Comparison of ENCODE assay signal across 23 cellular contexts in the genomic region with DNA sequence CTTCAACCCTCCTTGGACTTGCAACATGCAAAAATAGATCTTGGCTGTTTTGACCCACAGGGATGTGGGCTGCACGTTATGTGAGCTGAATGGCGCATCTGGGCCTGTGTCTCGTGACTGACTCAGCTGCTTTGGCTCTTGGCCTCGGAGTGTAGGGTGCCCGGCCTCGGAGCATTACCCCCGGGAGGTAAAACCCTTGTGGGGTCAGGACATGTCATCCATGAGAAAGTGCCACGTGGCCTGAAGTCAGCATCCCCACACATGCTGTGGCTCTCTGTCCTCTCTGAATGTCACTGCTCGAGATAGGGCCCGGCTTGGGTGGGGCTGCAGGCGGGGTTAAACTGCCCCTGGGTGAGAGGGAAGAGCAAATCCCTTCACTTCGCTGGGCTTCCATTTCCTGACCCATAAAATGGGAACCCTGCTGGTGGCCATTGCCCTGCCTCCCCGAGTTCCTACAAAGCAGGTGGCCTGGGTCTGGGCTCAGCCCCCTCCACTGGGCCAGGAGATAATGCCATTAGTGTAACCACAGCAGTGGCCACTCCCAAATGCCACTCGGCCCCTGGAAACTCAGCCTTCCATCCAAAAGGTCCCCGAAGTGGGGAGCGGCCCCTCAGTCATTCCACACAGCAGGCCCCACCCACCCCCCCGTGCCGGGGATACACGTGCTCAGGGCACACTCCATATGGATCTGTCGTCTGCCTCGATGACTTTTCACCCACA. TPM values are rescaled to one million over a fixed set of nuclear protein-coding genes. Genes with fewer than 3 reads are reported as not detected.
"Had no signal": no experiment of that assay in that cellular context is flagged by ENCODE, and none has a peak within 500 bp of the region (broad histone marks: within the 10 kb centered on the region; RNA-seq: fewer than 3 reads in every experiment).

No MANE protein-coding gene starts in this region.

- H3K27ac ChIP-seq: left ventricle myocardium inferior, tibial artery, vagina had no signal

- H3K27me3 ChIP-seq: vagina had no signal

- H3K4me3 Mint-ChIP-seq: activated CD8-positive, alpha-beta memory T cell treated with anti-CD3 and anti-CD28 coated beads, Interleukin-2, amount 10 ng/mL, durations not matched to agents 7 days and 5 days; naive thymus-derived CD8-positive, alpha-beta T cell; stimulated activated memory B cell treated with anti-CD40 and anti-IgM and Interleukin-4, amounts not matched to agents 10 μg/mL and 1 μg/mL and 100 μg/mL, for 72 hours; T-helper 2 cell treated with Interferon-gamma antibody and Interleukin-4, amounts not matched to agents 5 μg/mL and 100 μg/mL, for 36 hours had no signal

- H3K36me3 ChIP-seq: tibial artery, vagina had no signal

- H3K4me1 Mint-ChIP-seq: activated CD8-positive, alpha-beta memory T cell treated with anti-CD3 and anti-CD28 coated beads, Interleukin-2, amount 10 ng/mL, durations not matched to agents 7 days and 5 days; stimulated activated memory B cell treated with anti-CD40 and anti-IgM and Interleukin-4, amounts not matched to agents 10 μg/mL and 1 μg/mL and 100 μg/mL, for 72 hours had no signal

- H3K4me3 ChIP-seq: left ventricle myocardium inferior, tibial artery, vagina had no signal

- FAIRE-seq: colon, endometrium, keratinocyte had no signal

- ATAC-seq: activated CD8-positive, alpha-beta memory T cell treated with anti-CD3 and anti-CD28 coated beads, Interleukin-2, amount 10 ng/mL, durations not matched to agents 7 days and 5 days; activated naive CD4-positive, alpha-beta T cell treated with anti-CD3 and anti-CD28 coated beads, Interleukin-2, amount 50 U/mL, for 72 hours; esophagus mucosa; naive thymus-derived CD8-positive, alpha-beta T cell; stimulated activated memory B cell treated with anti-CD40 and anti-IgM and Interleukin-4, amounts not matched to agents 10 μg/mL and 1 μg/mL and 100 μg/mL, for 72 hours had no signal

- H3K27ac Mint-ChIP-seq: activated CD8-positive, alpha-beta memory T cell treated with anti-CD3 and anti-CD28 coated beads, Interleukin-2, amount 10 ng/mL, durations not matched to agents 7 days and 5 days; activated naive CD4-positive, alpha-beta T cell treated with anti-CD3 and anti-CD28 coated beads, Interleukin-2, amount 50 U/mL, for 72 hours; activated T-helper 2 cell treated with anti-CD3 and anti-CD28 coated beads, Interferon-gamma antibody, Interleukin-2, Interleukin-4, amounts not matched to agents 10 μg/mL and 5 μg/mL and 100 μg/mL, durations not matched to agents 14 hours and 24 hours and 36 hours; stimulated activated memory B cell treated with anti-CD40 and anti-IgM and Interleukin-4, amounts not matched to agents 10 μg/mL and 1 μg/mL and 100 μg/mL, for 72 hours; T-helper 2 cell treated with Interferon-gamma antibody and Interleukin-4, amounts not matched to agents 5 μg/mL and 100 μg/mL, for 36 hours had no signal

- H3K9me3 Mint-ChIP-seq: activated T-helper 2 cell treated with anti-CD3 and anti-CD28 coated beads, Interferon-gamma antibody, Interleukin-2, Interleukin-4, amounts not matched to agents 10 μg/mL and 5 μg/mL and 100 μg/mL, durations not matched to agents 14 hours and 24 hours and 36 hours; stimulated activated memory B cell treated with anti-CD40 and anti-IgM and Interleukin-4, amounts not matched to agents 10 μg/mL and 1 μg/mL and 100 μg/mL, for 72 hours; T-helper 2 cell treated with Interferon-gamma antibody and Interleukin-4, amounts not matched to agents 5 μg/mL and 100 μg/mL, for 36 hours had no signal

- H3K4me1 ChIP-seq: left ventricle myocardium inferior, tibial artery, vagina had no signal

- DNase-seq: activated CD4-positive, alpha-beta T cell treated with anti-CD3 and anti-CD28 coated beads, Interleukin-2, amount 50 U/mL, for 48 hours; activated CD8-positive, alpha-beta memory T cell treated with anti-CD3 and anti-CD28 coated beads, Interleukin-2, amount 10 ng/mL, durations not matched to agents 7 days and 5 days; activated T-cell treated with anti-CD3 and anti-CD28 coated beads, Interleukin-2, amount 50 U/mL, for 1 hour; caudate nucleus; hippocampal formation; left ventricle myocardium inferior; naive thymus-derived CD8-positive, alpha-beta T cell; posterior cingulate gyrus; retina; stimulated activated CD4-positive, alpha-beta T cell treated with anti-CD3 and anti-CD28 coated beads, Interleukin-2, amount 100 ng/mL, for 48 hours; tibial artery had no signal

- H3K36me3 Mint-ChIP-seq: activated CD8-positive, alpha-beta memory T cell treated with anti-CD3 and anti-CD28 coated beads, Interleukin-2, amount 10 ng/mL, durations not matched to agents 7 days and 5 days; activated naive CD4-positive, alpha-beta T cell treated with anti-CD3 and anti-CD28 coated beads, Interleukin-2, amount 50 U/mL, for 72 hours; stimulated activated memory B cell treated with anti-CD40 and anti-IgM and Interleukin-4, amounts not matched to agents 10 μg/mL and 1 μg/mL and 100 μg/mL, for 72 hours had no signal

RNA-seq across cellular contexts. Expression of gene TSPEAR, which starts 22.8 kb away (rescaled TPM):
- total RNA-seq: activated CD8-positive, alpha-beta memory T cell treated with anti-CD3 and anti-CD28 coated beads, Interleukin-2, amount 10 ng/mL, durations not matched to agents 7 days and 5 days; activated naive CD4-positive, alpha-beta T cell treated with anti-CD3 and anti-CD28 coated beads, Interleukin-2, amount 50 U/mL, for 72 hours; activated T-helper 2 cell treated with anti-CD3 and anti-CD28 coated beads, Interferon-gamma antibody, Interleukin-2, Interleukin-4, amounts not matched to agents 10 μg/mL and 5 μg/mL and 100 μg/mL, durations not matched to agents 14 hours and 24 hours and 36 hours; fibroblast of villous mesenchyme; naive thymus-derived CD8-positive, alpha-beta T cell; skeletal muscle tissue; vagina had no signal

RNA-seq across cellular contexts. Expression of gene KRTAP10-12, which starts 37.2 kb away (rescaled TPM):
- total RNA-seq: activated CD8-positive, alpha-beta memory T cell treated with anti-CD3 and anti-CD28 coated beads, Interleukin-2, amount 10 ng/mL, durations not matched to agents 7 days and 5 days; activated naive CD4-positive, alpha-beta T cell treated with anti-CD3 and anti-CD28 coated beads, Interleukin-2, amount 50 U/mL, for 72 hours; activated T-helper 2 cell treated with anti-CD3 and anti-CD28 coated beads, Interferon-gamma antibody, Interleukin-2, Interleukin-4, amounts not matched to agents 10 μg/mL and 5 μg/mL and 100 μg/mL, durations not matched to agents 14 hours and 24 hours and 36 hours; esophagus mucosa; fibroblast of villous mesenchyme; left ventricle myocardium inferior; mucosa of gallbladder; naive thymus-derived CD8-positive, alpha-beta T cell; skeletal muscle tissue; vagina had no signal
- polyA plus RNA-seq: keratinocyte; naive thymus-derived CD8-positive, alpha-beta T cell had no signal

RNA-seq across cellular contexts. Expression of gene KRTAP12-1, which starts 52.2 kb away (rescaled TPM):
- total RNA-seq: activated CD8-positive, alpha-beta memory T cell treated with anti-CD3 and anti-CD28 coated beads, Interleukin-2, amount 10 ng/mL, durations not matched to agents 7 days and 5 days; activated naive CD4-positive, alpha-beta T cell treated with anti-CD3 and anti-CD28 coated beads, Interleukin-2, amount 50 U/mL, for 72 hours; activated T-helper 2 cell treated with anti-CD3 and anti-CD28 coated beads, Interferon-gamma antibody, Interleukin-2, Interleukin-4, amounts not matched to agents 10 μg/mL and 5 μg/mL and 100 μg/mL, durations not matched to agents 14 hours and 24 hours and 36 hours; esophagus mucosa; fibroblast of villous mesenchyme; left ventricle myocardium inferior; mucosa of gallbladder; naive thymus-derived CD8-positive, alpha-beta T cell; skeletal muscle tissue; vagina had no signal
- polyA plus RNA-seq: keratinocyte; naive thymus-derived CD8-positive, alpha-beta T cell had no signal
